1 cellular context compared by ENCODE assay signal in genomic region chr17:46002973-46003316, GRCh38.
A peak's percentile ranks its signal among the peaks of the same experiment; 100 is the strongest.
TF ChIP-seq lines count a peak whose summit lies in the region.

No MANE protein-coding gene starts in this region.

TF ChIP-seq in HEK293, 187 proteins besides CTCF, POLR2A, EP300 and RAD21:
- TF ChIP-seq HIC1 (tag by site-specific recombination; IDR thresholded peaks at IDR 0.05), result no peak
- TF ChIP-seq ZNF121 (tag by site-specific recombination; IDR thresholded peaks at IDR 0.05), result peak; percentile 7; the same call in 1 of the 2 replicates
- no peak for TF ChIP-seq MZF1 (tag by site-specific recombination; IDR thresholded peaks at IDR 0.05; ENCODE audit: borderline replicate concordance)
- TF ChIP-seq ZNF777 (tag by site-specific recombination; IDR thresholded peaks at IDR 0.05; ENCODE audit: borderline replicate concordance), result no peak
